2 cellular contexts compared by ENCODE assay signal in the genomic region with DNA sequence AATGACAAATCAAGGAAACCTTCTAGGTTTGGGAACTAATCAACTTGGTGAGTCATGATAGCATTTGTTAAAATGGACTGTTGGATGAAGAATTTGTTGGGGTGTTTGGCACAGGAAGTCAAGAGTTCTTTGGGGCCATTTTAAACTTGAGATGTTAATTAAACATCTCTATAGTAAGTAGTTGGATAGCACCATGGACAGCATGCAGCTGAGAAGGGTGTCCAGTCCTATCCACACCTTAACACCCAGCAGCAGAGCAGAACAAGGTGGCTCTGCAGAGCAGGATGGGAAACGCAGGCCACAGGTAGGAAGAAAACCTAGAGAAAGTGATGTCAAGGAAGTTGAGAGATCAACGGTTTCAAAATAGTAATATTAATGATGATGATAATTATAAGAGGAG.
TF ChIP-seq lines count a peak whose summit lies in the region.

No MANE protein-coding gene starts in this region.

TF ChIP-seq in Ishikawa, 13 proteins besides CTCF, POLR2A, EP300 and RAD21:
- peak; percentile 72 for TF ChIP-seq REST (IDR thresholded peaks at IDR 0.05; ENCODE audit: low read depth)
- TF ChIP-seq CREB1 (IDR thresholded peaks at IDR 0.05; ENCODE audit: low read depth): no peak
- no peak for TF ChIP-seq CEBPB (IDR thresholded peaks at IDR 0.05)
TF ChIP-seq in Ishikawa: peak in this region for 1.

TF ChIP-seq in GM12878, 131 proteins besides CTCF, POLR2A, EP300 and RAD21:
- peak; percentile 71; the same call in 1 of the 2 replicates for TF ChIP-seq REST (IDR thresholded peaks at IDR 0.05; ENCODE audit: low read depth, low read length)
- TF ChIP-seq CBFB (IDR thresholded peaks at IDR 0.05; ENCODE audit: low read depth): no peak
TF ChIP-seq in GM12878: peak in this region for 1.
